1 cellular context compared by ENCODE assay signal in genomic region chr17:78214016-78214705, GRCh38.
TF ChIP-seq lines count a peak whose summit lies in the region.

TSS of gene BIRC5 (plus strand) at chr17:78214253. CDS start at chr17:78214317, 64 bp downstream.

TF ChIP-seq in HepG2, 621 proteins besides CTCF, POLR2A, EP300 and RAD21 (continued from another document and continues in another):
- TF ChIP-seq HNRNPH1 (optimal IDR thresholded peaks at IDR 0.05; ENCODE audit: low read depth, low read length) (no peak), MYPOP (CRISPR knock-in tag; IDR thresholded peaks at IDR 0.05) (peak; percentile 89), HMGXB4 (CRISPR knock-in tag; IDR thresholded peaks at IDR 0.05; ENCODE audit: borderline replicate concordance in 1 of 2, low read depth in 1 of 2) (peak; percentile 84; a peak in 3 of 4 replicates), ZSCAN22 (CRISPR knock-in tag; IDR thresholded peaks at IDR 0.05) (peak; percentile 59; the same call in 1 of the 2 replicates), ZNF383 (CRISPR knock-in tag; IDR thresholded peaks at IDR 0.05; ENCODE audit: borderline replicate concordance) (0 out of 2 replicates have a peak, but pooled peaks have one; percentile 84), MTF2 (CRISPR knock-in tag; IDR thresholded peaks at IDR 0.05; ENCODE audit: borderline replicate concordance) (no peak), ZFP36L1 (CRISPR knock-in tag; IDR thresholded peaks at IDR 0.05) (peak; percentile 93), MEIS2 (CRISPR knock-in tag; IDR thresholded peaks at IDR 0.05) (peak; percentile 64; the same call in 1 of the 2 replicates), ZNF335 (CRISPR knock-in tag; IDR thresholded peaks at IDR 0.05) (no peak), RCOR2 (CRISPR knock-in tag; IDR thresholded peaks at IDR 0.05) (0 out of 2 replicates have a peak, but pooled peaks have one; percentile 22), TOPORS (CRISPR knock-in tag; IDR thresholded peaks at IDR 0.05) (peak; percentile 97), ZNF713 (CRISPR knock-in tag; IDR thresholded peaks at IDR 0.05) (no peak), ZNF850 (CRISPR knock-in tag; conservative IDR thresholded peaks at IDR 0.05) (no peak), ZNF337 (CRISPR knock-in tag; IDR thresholded peaks at IDR 0.05; ENCODE audit: borderline replicate concordance, low read depth) (peak; percentile 66; the same call in 1 of the 2 replicates), GMEB1 (CRISPR knock-in tag; IDR thresholded peaks at IDR 0.05; ENCODE audit: borderline replicate concordance) (peak; percentile 97), JDP2 (CRISPR knock-in tag; IDR thresholded peaks at IDR 0.05; ENCODE audit: borderline replicate concordance) (peak; percentile 77; the same call in 1 of the 2 replicates), MTA3 (CRISPR knock-in tag; IDR thresholded peaks at IDR 0.05) (no peak), KMT2B (CRISPR knock-in tag; IDR thresholded peaks at IDR 0.05) (peak; percentile 90), IKZF5 (CRISPR knock-in tag; IDR thresholded peaks at IDR 0.05) (0 out of 2 replicates have a peak, but pooled peaks have one; percentile 80), ZNF770 (CRISPR knock-in tag; IDR thresholded peaks at IDR 0.05) (peak; percentile 43; the same call in 1 of the 2 replicates), SCMH1 (CRISPR knock-in tag; IDR thresholded peaks at IDR 0.05; ENCODE audit: borderline replicate concordance) (no peak), TIGD3 (CRISPR knock-in tag; IDR thresholded peaks at IDR 0.05; ENCODE audit: borderline replicate concordance) (peak; percentile 62; the same call in 1 of the 2 replicates), ZNF260 (CRISPR knock-in tag; IDR thresholded peaks at IDR 0.05; ENCODE audit: borderline replicate concordance, low read depth) (no peak), AGO2 (optimal IDR thresholded peaks at IDR 0.05; ENCODE audit: low read depth, low read length) (no peak), ZSCAN9 (CRISPR knock-in tag; IDR thresholded peaks at IDR 0.05; ENCODE audit: borderline replicate concordance) (peak; percentile 72), ZNF44 (CRISPR knock-in tag; IDR thresholded peaks at IDR 0.05) (peak; percentile 90), CHCHD3 (CRISPR knock-in tag; IDR thresholded peaks at IDR 0.05) (peak; percentile 88; the same call in 1 of the 2 replicates), TRIM24 (CRISPR knock-in tag; IDR thresholded peaks at IDR 0.05) (no peak), ZMYM3 (CRISPR knock-in tag; IDR thresholded peaks at IDR 0.05) (peak; percentile 86), ATF5 (CRISPR knock-in tag; IDR thresholded peaks at IDR 0.05; ENCODE audit: low read depth) (peak; percentile 86; the same call in 1 of the 2 replicates), ARID3A (IDR thresholded peaks at IDR 0.05; ENCODE audit: low read depth, low read length) (no peak), ZNF619 (CRISPR knock-in tag; IDR thresholded peaks at IDR 0.05) (no peak), AKNA (CRISPR knock-in tag; IDR thresholded peaks at IDR 0.05; ENCODE audit: borderline replicate concordance) (no peak), NFKB2 (CRISPR knock-in tag; IDR thresholded peaks at IDR 0.05; ENCODE audit: borderline replicate concordance) (peak; percentile 90), U2AF2 (IDR thresholded peaks at IDR 0.05; ENCODE audit: low read depth, low read length) (no peak), ZNF567 (CRISPR knock-in tag; IDR thresholded peaks at IDR 0.05; ENCODE audit: borderline replicate concordance) (peak; percentile 87), PITX1 (CRISPR knock-in tag; IDR thresholded peaks at IDR 0.05) (peak; percentile 67; the same call in 1 of the 2 replicates), GPN1 (CRISPR knock-in tag; IDR thresholded peaks at IDR 0.05; ENCODE audit: borderline replicate concordance) (no peak), ZNF225 (CRISPR knock-in tag; IDR thresholded peaks at IDR 0.05) (no peak), ATAD3A (CRISPR knock-in tag; IDR thresholded peaks at IDR 0.05) (no peak; the same call in 1 of the 2 replicates), IRX3 (CRISPR knock-in tag; IDR thresholded peaks at IDR 0.05; ENCODE audit: borderline replicate concordance, low read depth) (peak; percentile 91; the same call in 1 of the 2 replicates), SKI (IDR thresholded peaks at IDR 0.05; ENCODE audit: partially characterized antibody) (no peak), RBM22 (optimal IDR thresholded peaks at IDR 0.05; ENCODE audit: low read length) (no peak), ZBTB8A (CRISPR knock-in tag; IDR thresholded peaks at IDR 0.05; ENCODE audit: borderline replicate concordance, low read depth) (no peak)
